In the genomic region with DNA sequence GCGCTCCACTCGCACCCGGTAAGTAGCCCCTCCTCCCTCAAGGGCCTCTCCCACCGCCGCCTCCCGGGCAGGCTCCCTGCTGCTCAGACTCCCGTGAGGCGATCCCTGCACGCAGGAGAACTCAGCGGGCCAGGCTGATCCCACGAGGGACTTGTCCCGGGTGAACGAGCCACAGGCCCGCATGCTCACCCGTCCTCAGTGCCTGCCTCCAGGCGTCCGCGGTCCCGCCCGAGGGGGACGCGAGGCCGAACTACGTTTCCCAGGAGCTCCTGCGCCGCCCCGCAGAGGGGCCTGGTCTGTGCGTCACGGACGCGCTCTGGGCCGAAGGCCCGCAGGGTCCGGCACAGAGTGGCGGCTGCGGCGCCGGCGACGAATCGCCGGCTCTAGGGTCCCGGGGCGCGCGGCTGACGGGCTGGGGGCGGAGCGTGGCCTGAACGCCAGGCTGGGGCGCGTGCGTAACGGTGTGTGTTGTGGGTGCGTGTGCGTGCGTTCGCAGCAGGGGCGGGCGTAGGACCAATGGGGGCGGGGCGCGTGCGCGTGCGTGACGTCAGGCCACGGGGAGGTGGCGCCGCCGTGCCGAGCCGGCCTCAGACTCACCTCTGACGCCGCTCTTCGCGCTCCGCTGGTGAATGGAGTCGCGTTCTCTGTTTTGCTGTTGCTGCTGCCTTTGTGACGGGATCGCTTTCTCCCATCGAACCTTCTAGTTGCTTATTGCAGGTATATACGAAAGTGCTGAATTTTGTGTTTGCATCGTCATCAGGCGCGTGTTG, we compare ENCODE assay signal across 8 cellular contexts. TPM values are rescaled to one million over a fixed set of nuclear protein-coding genes. Genes with fewer than 3 reads are reported as not detected.
DNase-seq lines count a peak whose midpoint lies in the region; ATAC-seq and TF ChIP-seq lines count a peak whose summit lies in the region.

TSS of gene ZNF10 (plus strand) at position 590 of the 770 bp plus-strand sequence. CDS start 13,866 bp downstream, outside the sequence.
TSS of gene ZNF891 (minus strand) at position 237 of the 770 bp plus-strand sequence. CDS start 8,356 bp downstream, outside the sequence.

- H3K4me1 ChIP-seq in BLaER1: peaks cover 12% of the 10 kb centered on the region; the same call in 1 of the 2 replicates
- H3K4me1 ChIP-seq in liver (ENCODE audit: control insufficient read depth in 4 of 4, insufficient read depth in 4 of 4, low read length in 3 of 4): peaks cover 0 to 2% (median 0%) of the 10 kb centered on the region in 4 donors

- ATAC-seq in HG03460 (IDR thresholded peaks at IDR 0.05; ENCODE audit: unreplicated experiment): peak; percentile 90

- H3K4me3 ChIP-seq in BLaER1 (peak within 1 kb of the TSS; percentile 89), liver (ENCODE audit: low read depth in 1 of 3, low read length in 3 of 3) (peak within 1 kb of the TSS; percentile 90 to 95 (median 91))

- TF ChIP-seq CTCF in liver (IDR thresholded peaks at IDR 0.05; ENCODE audit: low read depth, low read length, missing input control): no peak

- H3K27ac ChIP-seq in BLaER1: peak within 1 kb of the TSS; percentile 84
- H3K27ac ChIP-seq in liver (ENCODE audit: low read depth in 1 of 2, low read length in 2 of 2): peak within 1 kb of the TSS; percentile 96 to 98

- H3K4me2 ChIP-seq in BLaER1: peak within 1 kb of the TSS; percentile 79

- WGBS in liver: under 1% methylated on average over 87 of the region's 87 CpGs

- H3K9ac ChIP-seq in BLaER1: peak within 1 kb of the TSS; percentile 88
- H3K9ac ChIP-seq in liver (ENCODE audit: low read depth in 1 of 2, low read length in 2 of 2): peak within 1 kb of the TSS; percentile 72 to 96

- H4K20me1 ChIP-seq in BLaER1: no peaks in the 10 kb centered on the region

- peaks cover 63% of the 10 kb centered on the region for H3K36me3 ChIP-seq in BLaER1
- H3K36me3 ChIP-seq in liver (ENCODE audit: control insufficient read depth in 4 of 4, insufficient read depth in 3 of 4, low read depth in 1 of 4, low read length in 3 of 4): peaks cover 2 to 32% (median 21%) of the 10 kb centered on the region in 4 donors

- TF ChIP-seq RAD21 in liver (IDR thresholded peaks at IDR 0.05): no peak

- H3K27me3 ChIP-seq in BLaER1 (no peaks in the 10 kb centered on the region), liver (ENCODE audit: control insufficient read depth in 4 of 4, insufficient read depth in 4 of 4, low read length in 3 of 4) (no peaks in the 10 kb centered on the region)

- H3K9me3 ChIP-seq in BLaER1: peaks cover 74% of the 10 kb centered on the region
- H3K9me3 ChIP-seq in liver (ENCODE audit: control insufficient read depth in 4 of 4, low read length in 3 of 4): peaks cover 27 to 53% (median 30%) of the 10 kb centered on the region in 4 donors

- DNase-seq in GM19240 (ENCODE audit: insufficient read length, low spot score) (peak; percentile 56), NCI-H526 (lab: John Stamatoyannopoulos, UW) (peak; percentile 88 to 98), dermis blood vessel endothelial cell (peak; percentile 99)
- peak; percentile 95 to 96 for DNase-seq in activated CD4-positive, alpha-beta T cell treated with anti-CD3 and anti-CD28 coated beads, Interleukin-2, amount 50 U/mL, for 4 hours
- peak; percentile 98 for DNase-seq in stimulated activated CD4-positive, alpha-beta T cell treated with anti-CD3 and anti-CD28 coated beads, Interleukin-4, amount 100 ng/mL, for 1 hour

TF ChIP-seq in liver, 16 proteins besides CTCF, POLR2A, EP300 and RAD21:
- TF ChIP-seq SP1 (IDR thresholded peaks at IDR 0.05) (peak; percentile 35), YY1 (IDR thresholded peaks at IDR 0.05) (peak; percentile 77), FOXA1 (IDR thresholded peaks at IDR 0.05) (peak; percentile 17), ZBTB33 (IDR thresholded peaks at IDR 0.05) (no peak), RXRA (IDR thresholded peaks at IDR 0.05) (no peak), MAX (IDR thresholded peaks at IDR 0.05) (no peak), ATF3 (IDR thresholded peaks at IDR 0.05) (no peak), EGR1 (IDR thresholded peaks at IDR 0.05; ENCODE audit: low read depth in 2 of 2) (no peak), GABPA (IDR thresholded peaks at IDR 0.05 in 1 of 2, conservative IDR thresholded peaks at IDR 0.05 in 1 of 2) (peak in 1 of 2 donors; percentile 62), TAF1 (conservative IDR thresholded peaks at IDR 0.05) (peak; percentile 35), JUND (IDR thresholded peaks at IDR 0.05) (no peak), HNF4A (conservative IDR thresholded peaks at IDR 0.05) (no peak), FOXA2 (IDR thresholded peaks at IDR 0.05) (no peak), REST (IDR thresholded peaks at IDR 0.05) (peak; percentile 62), HNF4G (IDR thresholded peaks at IDR 0.05) (no peak), NR2F2 (IDR thresholded peaks at IDR 0.05) (no peak)

RNA-seq across cellular contexts. Expression of gene ZNF10, which starts in this region (rescaled TPM):
- total RNA-seq in dermis blood vessel endothelial cell (5.6 and 12.9 TPM in 2 replicates), liver (1 to 10 TPM; 5.4 to 5.6 TPM)
- polyA plus RNA-seq in liver: 1 to 10 TPM; 1.8 to 3.1 TPM

RNA-seq across cellular contexts. Expression of gene ZNF891, which starts in this region (rescaled TPM):
- 0.93 and 1.0 TPM in 2 replicates for total RNA-seq in dermis blood vessel endothelial cell
- 1 to 10 TPM in 1 of 2 donors, under 1 TPM in 1; 0.61 to 1.3 TPM for total RNA-seq in liver
- under 1 TPM; 0.13 to 0.29 TPM for polyA plus RNA-seq in liver

Comparison
In these comparisons a context has a peak if more than half of its experiments do, and no peak if none do; other contexts are left out.
1. Peak in every context shown above with its lines: DNase-seq, ATAC-seq, H3K4me3 ChIP-seq and H3K27ac ChIP-seq.